18 cellular contexts compared by ENCODE assay signal in genomic region chr1:39295901-39296300, GRCh38.
DNase-seq lines count a peak whose midpoint lies in the region; ATAC-seq and TF ChIP-seq lines count a peak whose summit lies in the region.
"Had no signal": no experiment of that assay in that cellular context is flagged by ENCODE, and none has a peak within 500 bp of the region (broad histone marks: within the 10 kb centered on the region; RNA-seq: fewer than 3 reads in every experiment).

No MANE protein-coding gene starts in this region.

- no peaks in the 10 kb centered on the region for H3K9me3 ChIP-seq in esophagus muscularis mucosa
- H3K9me3 ChIP-seq: adrenal gland had no signal

- POLR2A ChIA-PET in RWPE1 (lab: Yijun Ruan, JAX; ENCODE audit: low non-redundant PET) = no interaction called here

- 85% methylated on average over 2 of the region's 2 CpGs for WGBS in esophagus muscularis mucosa

- H3K4me1 Mint-ChIP-seq in activated naive CD8-positive, alpha-beta T cell (ENCODE audit: low read depth) = peaks cover 2% of the 10 kb centered on the region
- H3K4me1 Mint-ChIP-seq in activated naive CD8-positive, alpha-beta T cell treated with anti-CD3 and anti-CD28 coated beads for 36 hours = peaks cover 2% of the 10 kb centered on the region
- H3K4me1 Mint-ChIP-seq in stimulated activated effector memory CD8-positive, alpha-beta T cell treated with anti-CD3 and anti-CD28 coated beads, Interleukin-12 subunit alpha, Interleukin-12 subunit beta, amount 100 ng/mL, for 72 hours = peaks cover 9% of the 10 kb centered on the region
- H3K4me1 Mint-ChIP-seq: nephron had no signal

- H3K27ac ChIP-seq in RWPE1 (peak overlapping the region; percentile 29; the same call in 1 of the 2 replicates), esophagus muscularis mucosa (replicated peaks in 1 of 4) (peak overlapping the region; percentile 41 to 55 (median 48))
- H3K27ac ChIP-seq: VCaP had no signal

- no peaks in the 10 kb centered on the region for H3K27me3 Mint-ChIP-seq in activated naive CD8-positive, alpha-beta T cell
- no peaks in the 10 kb centered on the region for H3K27me3 Mint-ChIP-seq in activated naive CD8-positive, alpha-beta T cell treated with anti-CD3 and anti-CD28 coated beads for 36 hours

- DNase-seq in activated naive CD8-positive, alpha-beta T cell treated with anti-CD3 and anti-CD28 coated beads for 36 hours = no peak
- DNase-seq in RWPE1 (ENCODE audit: low spot score) = no peak
- no peak for DNase-seq in esophagus muscularis mucosa (ENCODE audit: extremely low spot score)
- DNase-seq in stimulated activated effector memory CD8-positive, alpha-beta T cell treated with anti-CD3 and anti-CD28 coated beads, Interleukin-12 subunit alpha, Interleukin-12 subunit beta, amount 100 ng/mL, for 72 hours (ENCODE audit: low spot score in 2 of 2) = no peak
- DNase-seq in activated gamma-delta T cell treated with Interleukin-2 at 50 U/mL for 16 hours = no peak
- no peak for DNase-seq in iPS-NIHi7 (ENCODE audit: extremely low spot score)
- DNase-seq: activated CD8-positive, alpha-beta memory T cell treated with anti-CD3 and anti-CD28 coated beads, Interleukin-2, amount 50 U/mL, for 4 hours; adrenal gland; DMS153; glutamatergic neuron; Karpas-422; NCI-H1436; NCI-H2227 treated with DMSO at 0.1 percent for 48 hours; SW 1271 had no signal

- no peaks in the 10 kb centered on the region for H3K9me3 Mint-ChIP-seq in activated naive CD8-positive, alpha-beta T cell (ENCODE audit: low read depth)
- no peaks in the 10 kb centered on the region for H3K9me3 Mint-ChIP-seq in activated naive CD8-positive, alpha-beta T cell treated with anti-CD3 and anti-CD28 coated beads for 36 hours
- H3K9me3 Mint-ChIP-seq in stimulated activated effector memory CD8-positive, alpha-beta T cell treated with anti-CD3 and anti-CD28 coated beads, Interleukin-12 subunit alpha, Interleukin-12 subunit beta, amount 100 ng/mL, for 72 hours = no peaks in the 10 kb centered on the region
- H3K9me3 Mint-ChIP-seq: nephron had no signal

- peaks cover 7% of the 10 kb centered on the region for H3K36me3 Mint-ChIP-seq in activated naive CD8-positive, alpha-beta T cell
- peaks cover 27% of the 10 kb centered on the region for H3K36me3 Mint-ChIP-seq in activated naive CD8-positive, alpha-beta T cell treated with anti-CD3 and anti-CD28 coated beads for 36 hours
- H3K36me3 Mint-ChIP-seq in stimulated activated effector memory CD8-positive, alpha-beta T cell treated with anti-CD3 and anti-CD28 coated beads, Interleukin-12 subunit alpha, Interleukin-12 subunit beta, amount 100 ng/mL, for 72 hours = no peaks in the 10 kb centered on the region

- intact Hi-C loops in esophagus muscularis mucosa (cut with DNase I) = no loop called here

- no peak for TF ChIP-seq POLR2A in esophagus muscularis mucosa (IDR thresholded peaks at IDR 0.05; ENCODE audit: low read depth)

- no peaks in the 10 kb centered on the region for H3K27me3 ChIP-seq in esophagus muscularis mucosa
- H3K27me3 ChIP-seq: adrenal gland had no signal

- no peak overlapping the region for H3K4me3 ChIP-seq in esophagus muscularis mucosa
- H3K4me3 ChIP-seq: adrenal gland had no signal

- CTCF ChIA-PET in RWPE1 (lab: Yijun Ruan, JAX) = interaction anchor here (1.1 kb wide), 1 partner anchor 17 kb away, joined by 3 read pairs; no protein-coding TSS in a partner anchor

- H3K4me1 ChIP-seq in esophagus muscularis mucosa = peaks cover 5 to 39% (median 29%) of the 10 kb centered on the region in 4 donors

- peaks cover 51 to 99% (median 84%) of the 10 kb centered on the region in 4 donors for H3K36me3 ChIP-seq in esophagus muscularis mucosa

- H3K4me3 Mint-ChIP-seq in activated naive CD8-positive, alpha-beta T cell = no peak overlapping the region
- no peak overlapping the region for H3K4me3 Mint-ChIP-seq in activated naive CD8-positive, alpha-beta T cell treated with anti-CD3 and anti-CD28 coated beads for 36 hours
- no peak overlapping the region for H3K4me3 Mint-ChIP-seq in stimulated activated effector memory CD8-positive, alpha-beta T cell treated with anti-CD3 and anti-CD28 coated beads, Interleukin-12 subunit alpha, Interleukin-12 subunit beta, amount 100 ng/mL, for 72 hours
- H3K4me3 Mint-ChIP-seq: nephron had no signal

- peak; percentile 71 for ATAC-seq in stimulated activated effector memory CD8-positive, alpha-beta T cell treated with anti-CD3 and anti-CD28 coated beads, Interleukin-12 subunit alpha, Interleukin-12 subunit beta, amount 100 ng/mL, for 72 hours
- ATAC-seq in GM18873 (IDR thresholded peaks at IDR 0.05; ENCODE audit: low FRiP score, unreplicated experiment) = no peak

- TF ChIP-seq EP300 in esophagus muscularis mucosa (IDR thresholded peaks at IDR 0.05) = no peak

- peak overlapping the region; percentile 80 for H3K27ac Mint-ChIP-seq in activated naive CD8-positive, alpha-beta T cell
- no peak overlapping the region for H3K27ac Mint-ChIP-seq in activated naive CD8-positive, alpha-beta T cell treated with anti-CD3 and anti-CD28 coated beads for 36 hours
- peak overlapping the region; percentile 64 for H3K27ac Mint-ChIP-seq in stimulated activated effector memory CD8-positive, alpha-beta T cell treated with anti-CD3 and anti-CD28 coated beads, Interleukin-12 subunit alpha, Interleukin-12 subunit beta, amount 100 ng/mL, for 72 hours
- H3K27ac Mint-ChIP-seq: nephron had no signal

- TF ChIP-seq CTCF in RWPE1 (conservative IDR thresholded peaks at IDR 0.05; ENCODE audit: low read depth) (no peak), esophagus muscularis mucosa (IDR thresholded peaks at IDR 0.05) (no peak)
